In the genomic region with DNA sequence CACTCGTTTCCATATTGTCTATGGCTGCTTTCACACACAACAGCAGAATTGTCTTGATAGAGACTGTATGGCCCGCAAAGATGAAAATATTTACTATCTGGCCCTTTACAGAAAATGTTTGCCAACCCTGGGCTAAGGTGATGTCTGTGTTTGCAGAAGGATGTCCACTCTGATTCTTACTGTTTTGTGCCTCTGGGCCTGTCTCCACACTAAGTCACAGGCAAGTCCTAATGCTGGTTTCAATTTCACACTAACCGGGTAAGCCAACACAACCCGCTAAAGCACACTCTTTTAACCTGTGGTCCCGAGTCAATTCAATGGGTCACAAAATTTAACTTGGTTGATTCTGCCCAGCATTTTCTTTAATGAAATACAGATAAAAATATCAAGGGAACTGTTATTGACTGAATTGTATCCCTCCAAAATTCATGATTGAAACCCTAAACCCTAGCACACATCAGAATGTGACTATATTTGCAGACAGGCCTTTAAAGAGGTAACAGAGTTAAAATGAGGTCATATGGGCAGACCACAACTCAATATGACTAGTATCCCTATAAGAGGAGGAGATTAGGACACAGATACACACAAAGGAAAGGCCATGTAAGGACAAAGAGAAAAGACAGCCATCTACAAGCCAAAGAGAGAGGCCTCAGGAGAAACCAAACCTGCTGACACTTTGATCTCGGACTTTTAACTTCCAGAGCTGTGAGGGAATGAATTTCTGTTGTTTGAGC, we compare ENCODE assay signal across 13 cellular contexts.
DNase-seq lines count a peak whose midpoint lies in the region; ATAC-seq and TF ChIP-seq lines count a peak whose summit lies in the region.
"Had no signal": no experiment of that assay in that cellular context is flagged by ENCODE, and none has a peak within 500 bp of the region (broad histone marks: within the 10 kb centered on the region; RNA-seq: fewer than 3 reads in every experiment).

No MANE protein-coding gene starts in this region.

- no peaks in the 10 kb centered on the region for H3K27me3 Mint-ChIP-seq in activated CD4-positive, alpha-beta T cell treated with anti-CD3 and anti-CD28 coated beads for 36 hours
- H3K27me3 Mint-ChIP-seq in progenitor cell of endocrine pancreas, result no peaks in the 10 kb centered on the region
- H3K27me3 Mint-ChIP-seq: IgD-negative memory B cell had no signal

- intact Hi-C loops in activated CD4-positive, alpha-beta T cell treated with anti-CD3 and anti-CD28 coated beads for 36 hours (cut with DNase I, micrococcal nuclease), result no loop called here

- no peak for TF ChIP-seq CTCF in progenitor cell of endocrine pancreas (IDR thresholded peaks at IDR 0.05; ENCODE audit: unreplicated experiment)

- peak; percentile 70 for ATAC-seq in activated CD4-positive, alpha-beta T cell treated with anti-CD3 and anti-CD28 coated beads for 36 hours
- peak; percentile 76 to 84 for ATAC-seq in activated naive CD4-positive, alpha-beta T cell treated with anti-CD3 and anti-CD28 coated beads, Interleukin-2, amount 50 U/mL, for 72 hours
- ATAC-seq in GM18511 (IDR thresholded peaks at IDR 0.05; ENCODE audit: unreplicated experiment), result no peak
- ATAC-seq: A549, left colon had no signal

- peak overlapping the region; percentile 90 for H3K27ac Mint-ChIP-seq in activated CD4-positive, alpha-beta T cell treated with anti-CD3 and anti-CD28 coated beads for 36 hours
- H3K27ac Mint-ChIP-seq in activated naive CD4-positive, alpha-beta T cell treated with anti-CD3 and anti-CD28 coated beads, Interleukin-2, amount 50 U/mL, for 72 hours, result peak overlapping the region; percentile 91 to 97
- peak overlapping the region; percentile 20 for H3K27ac Mint-ChIP-seq in progenitor cell of endocrine pancreas

- POLR2A ChIA-PET in activated CD4-positive, alpha-beta T cell treated with anti-CD3 and anti-CD28 coated beads for 36 hours (lab: Charles Lee), result no interaction called here

- peak overlapping the region; percentile 47 for H3K4me3 Mint-ChIP-seq in activated CD4-positive, alpha-beta T cell treated with anti-CD3 and anti-CD28 coated beads for 36 hours
- no peak overlapping the region for H3K4me3 Mint-ChIP-seq in progenitor cell of endocrine pancreas (ENCODE audit: low read depth)
- H3K4me3 Mint-ChIP-seq: IgD-negative memory B cell had no signal

- H3K4me1 Mint-ChIP-seq in activated CD4-positive, alpha-beta T cell treated with anti-CD3 and anti-CD28 coated beads for 36 hours, result peaks cover 86% of the 10 kb centered on the region
- H3K4me1 Mint-ChIP-seq in progenitor cell of endocrine pancreas (ENCODE audit: low read depth), result peaks cover 13% of the 10 kb centered on the region

- H3K9me3 Mint-ChIP-seq in activated CD4-positive, alpha-beta T cell treated with anti-CD3 and anti-CD28 coated beads for 36 hours (ENCODE audit: low read depth), result no peaks in the 10 kb centered on the region
- H3K9me3 Mint-ChIP-seq in activated naive CD4-positive, alpha-beta T cell treated with anti-CD3 and anti-CD28 coated beads, Interleukin-2, amount 50 U/mL, for 72 hours, result peaks cover 0 to 4% of the 10 kb centered on the region in 2 donors
- no peaks in the 10 kb centered on the region for H3K9me3 Mint-ChIP-seq in progenitor cell of endocrine pancreas (ENCODE audit: low read depth)
- H3K9me3 Mint-ChIP-seq: IgD-negative memory B cell had no signal

- H3K36me3 Mint-ChIP-seq in activated CD4-positive, alpha-beta T cell treated with anti-CD3 and anti-CD28 coated beads for 36 hours (ENCODE audit: low read depth), result peaks cover 70% of the 10 kb centered on the region
- peaks cover 25 to 31% of the 10 kb centered on the region in 2 donors for H3K36me3 Mint-ChIP-seq in activated naive CD4-positive, alpha-beta T cell treated with anti-CD3 and anti-CD28 coated beads, Interleukin-2, amount 50 U/mL, for 72 hours
- no peaks in the 10 kb centered on the region for H3K36me3 Mint-ChIP-seq in progenitor cell of endocrine pancreas (ENCODE audit: insufficient read depth)
- H3K36me3 Mint-ChIP-seq: IgD-negative memory B cell had no signal

- DNase-seq in activated CD4-positive, alpha-beta T cell treated with anti-CD3 and anti-CD28 coated beads for 36 hours, result no peak
- no peak for DNase-seq in activated CD4-positive, alpha-beta T cell treated with anti-CD3 and anti-CD28 coated beads, Interleukin-2, amount 50 U/mL, for 1 hour
- DNase-seq in M059J (ENCODE audit: low read depth) (peak; percentile 50), progenitor cell of endocrine pancreas (ENCODE audit: low spot score, unreplicated experiment) (no peak), NCI-H1436 (lab: John Stamatoyannopoulos, UW) (no peak), GDM1 (lab: John Stamatoyannopoulos, UW) (no peak)
- no peak for DNase-seq in activated naive CD4-positive, alpha-beta T cell treated with anti-CD3 and anti-CD28 coated beads, Interleukin-2, amount 50 U/mL, for 72 hours (ENCODE audit: low spot score in 2 of 2)
- DNase-seq: left colon; NCI-H2081; stimulated activated CD4-positive, alpha-beta T cell treated with anti-CD3 and anti-CD28 coated beads, Interleukin-12 subunit alpha, Interleukin-12 subunit beta, amount 100 ng/mL, for 4 hours had no signal

- CTCF ChIA-PET in activated CD4-positive, alpha-beta T cell treated with anti-CD3 and anti-CD28 coated beads for 36 hours (lab: Charles Lee), result interaction anchor here (0.8 to 1.5 kb wide), 5 partner anchors 24 to 199 kb away, joined by 3 to 6 read pairs (median 3); no protein-coding TSS in a partner anchor

Comparison
In these comparisons a context has a peak if more than half of its experiments do, and no peak if none do; other contexts are left out.
1. H3K27ac Mint-ChIP-seq: peak in every context shown above with its lines; median percentile 94 in activated naive CD4-positive, alpha-beta T cell treated with anti-CD3 and anti-CD28 coated beads, Interleukin-2, amount 50 U/mL, for 72 hours; 90 in activated CD4-positive, alpha-beta T cell treated with anti-CD3 and anti-CD28 coated beads for 36 hours; 20 in progenitor cell of endocrine pancreas.